1 cellular context compared by ENCODE assay signal in the genomic region with DNA sequence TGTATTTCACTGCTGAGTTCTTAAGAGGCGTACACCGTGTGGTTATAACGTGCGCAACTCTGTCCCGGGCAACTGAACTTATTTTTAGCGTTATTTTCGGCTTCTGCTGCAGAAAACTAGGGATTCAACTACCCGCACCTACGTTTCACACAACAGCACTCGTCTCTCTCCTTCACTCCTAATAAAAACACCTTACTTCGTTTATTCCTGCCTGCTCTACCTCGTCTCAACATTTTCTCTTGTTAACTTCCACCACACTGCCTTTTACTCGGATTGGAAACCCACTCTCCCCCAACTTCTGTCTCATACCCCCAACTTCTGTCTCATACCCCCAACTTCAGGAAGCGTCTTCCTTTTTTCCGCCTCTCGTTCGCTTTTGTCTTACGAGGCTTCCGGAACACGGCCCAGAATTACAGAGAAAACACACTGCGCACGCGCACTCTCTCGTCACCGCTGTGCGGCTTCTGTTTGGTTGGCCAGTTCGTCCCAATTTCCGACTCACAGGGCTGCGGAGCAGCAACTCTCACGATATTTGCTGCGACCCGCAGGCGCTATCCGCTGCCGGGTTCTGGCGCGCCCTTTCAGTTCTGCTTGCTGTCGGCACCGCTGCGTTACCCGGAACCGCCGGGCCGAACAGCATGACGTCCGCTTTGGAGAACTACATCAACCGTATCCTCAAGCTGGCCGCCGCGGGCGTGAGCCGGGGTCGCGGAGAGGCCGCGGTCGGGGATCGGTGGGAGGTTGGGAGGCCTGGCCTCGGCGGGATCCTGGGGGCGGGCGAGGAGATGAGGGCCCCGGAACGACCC.
TF ChIP-seq lines count a peak whose summit lies in the region.

LSM8 (plus strand) TSS at position 579 of the 806 bp plus-strand sequence; CDS start at position 639, 60 bp downstream.

TF ChIP-seq in A549, 52 proteins besides CTCF, POLR2A, EP300 and RAD21 (continued from another document):
- TF ChIP-seq, protein P1, sequence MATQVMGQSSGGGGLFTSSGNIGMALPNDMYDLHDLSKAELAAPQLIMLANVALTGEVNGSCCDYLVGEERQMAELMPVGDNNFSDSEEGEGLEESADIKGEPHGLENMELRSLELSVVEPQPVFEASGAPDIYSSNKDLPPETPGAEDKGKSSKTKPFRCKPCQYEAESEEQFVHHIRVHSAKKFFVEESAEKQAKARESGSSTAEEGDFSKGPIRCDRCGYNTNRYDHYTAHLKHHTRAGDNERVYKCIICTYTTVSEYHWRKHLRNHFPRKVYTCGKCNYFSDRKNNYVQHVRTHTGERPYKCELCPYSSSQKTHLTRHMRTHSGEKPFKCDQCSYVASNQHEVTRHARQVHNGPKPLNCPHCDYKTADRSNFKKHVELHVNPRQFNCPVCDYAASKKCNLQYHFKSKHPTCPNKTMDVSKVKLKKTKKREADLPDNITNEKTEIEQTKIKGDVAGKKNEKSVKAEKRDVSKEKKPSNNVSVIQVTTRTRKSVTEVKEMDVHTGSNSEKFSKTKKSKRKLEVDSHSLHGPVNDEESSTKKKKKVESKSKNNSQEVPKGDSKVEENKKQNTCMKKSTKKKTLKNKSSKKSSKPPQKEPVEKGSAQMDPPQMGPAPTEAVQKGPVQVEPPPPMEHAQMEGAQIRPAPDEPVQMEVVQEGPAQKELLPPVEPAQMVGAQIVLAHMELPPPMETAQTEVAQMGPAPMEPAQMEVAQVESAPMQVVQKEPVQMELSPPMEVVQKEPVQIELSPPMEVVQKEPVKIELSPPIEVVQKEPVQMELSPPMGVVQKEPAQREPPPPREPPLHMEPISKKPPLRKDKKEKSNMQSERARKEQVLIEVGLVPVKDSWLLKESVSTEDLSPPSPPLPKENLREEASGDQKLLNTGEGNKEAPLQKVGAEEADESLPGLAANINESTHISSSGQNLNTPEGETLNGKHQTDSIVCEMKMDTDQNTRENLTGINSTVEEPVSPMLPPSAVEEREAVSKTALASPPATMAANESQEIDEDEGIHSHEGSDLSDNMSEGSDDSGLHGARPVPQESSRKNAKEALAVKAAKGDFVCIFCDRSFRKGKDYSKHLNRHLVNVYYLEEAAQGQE (IDR thresholded peaks at IDR 0.05), result peak; percentile 85
- TF ChIP-seq HOXB13 (CRISPR knock-in tag; IDR thresholded peaks at IDR 0.05; ENCODE audit: low read depth) (no peak), KDM1A (IDR thresholded peaks at IDR 0.05; ENCODE audit: low read depth) (no peak), HDAC2 (IDR thresholded peaks at IDR 0.05) (no peak), SMC3 (IDR thresholded peaks at IDR 0.05) (no peak), EHF (CRISPR knock-in tag; IDR thresholded peaks at IDR 0.05) (no peak), SREBF2 (IDR thresholded peaks at IDR 0.05) (no peak), HES2 (IDR thresholded peaks at IDR 0.05) (no peak), MAX (IDR thresholded peaks at IDR 0.05) (peak; percentile 75), ESRRA (IDR thresholded peaks at IDR 0.05; ENCODE audit: borderline replicate concordance, low read length) (no peak), JUNB (IDR thresholded peaks at IDR 0.05) (no peak), FOSB (CRISPR knock-in tag; IDR thresholded peaks at IDR 0.05) (0 out of 2 replicates have a peak, but pooled peaks have one; percentile 58), NFE2L2 (conservative IDR thresholded peaks at IDR 0.05; ENCODE audit: low read length) (no peak)
